8 cellular contexts compared by ENCODE assay signal in genomic region chr17:7204335-7204734, GRCh38. TPM values are rescaled to one million over a fixed set of nuclear protein-coding genes. Genes with fewer than 3 reads are reported as not detected.
DNase-seq lines count a peak whose midpoint lies in the region; ATAC-seq and TF ChIP-seq lines count a peak whose summit lies in the region.

No MANE protein-coding gene starts in this region.

- H3K27me3 Mint-ChIP-seq in T-helper 1 cell treated with Interleukin-12 subunit alpha and Interleukin-12 subunit beta and Interleukin-4 antibody, amounts not matched to agents 30 μg/mL and 1 μg/mL, for 36 hours (ENCODE audit: low read depth): no peaks in the 10 kb centered on the region

- H3K4me1 Mint-ChIP-seq in T-helper 1 cell treated with Interleukin-12 subunit alpha and Interleukin-12 subunit beta and Interleukin-4 antibody, amounts not matched to agents 30 μg/mL and 1 μg/mL, for 36 hours (ENCODE audit: low read depth): peaks cover 33% of the 10 kb centered on the region

- no peak for ATAC-seq in HG03460 (IDR thresholded peaks at IDR 0.05; ENCODE audit: unreplicated experiment)

- peak overlapping the region; percentile 64 for H3K4me3 ChIP-seq in GM12875 (ENCODE audit: low read depth, low read length)
- peak overlapping the region; percentile 62 for H3K4me3 ChIP-seq in fibroblast of villous mesenchyme (ENCODE audit: low read depth, low read length)
- H3K4me3 ChIP-seq in retinal pigment epithelial cell (ENCODE audit: low read length): peak overlapping the region; percentile 73
- H3K4me3 ChIP-seq in MG63: no peak overlapping the region

- peak overlapping the region; percentile 86 for H3K4me3 Mint-ChIP-seq in T-helper 1 cell treated with Interleukin-12 subunit alpha and Interleukin-12 subunit beta and Interleukin-4 antibody, amounts not matched to agents 30 μg/mL and 1 μg/mL, for 36 hours

- no peaks in the 10 kb centered on the region for H3K27me3 ChIP-seq in MG63

- no peaks in the 10 kb centered on the region for H3K9me3 Mint-ChIP-seq in T-helper 1 cell treated with Interleukin-12 subunit alpha and Interleukin-12 subunit beta and Interleukin-4 antibody, amounts not matched to agents 30 μg/mL and 1 μg/mL, for 36 hours

- H3K9me3 ChIP-seq in MG63: no peaks in the 10 kb centered on the region

- TF ChIP-seq CTCF in GM12875 (IDR thresholded peaks at IDR 0.05; ENCODE audit: borderline replicate concordance, insufficient read depth, low read depth, low read length): no peak
- TF ChIP-seq CTCF in fibroblast of villous mesenchyme (IDR thresholded peaks at IDR 0.05; ENCODE audit: insufficient read depth, low read depth, low read length): no peak
- no peak for TF ChIP-seq CTCF in retinal pigment epithelial cell (conservative IDR thresholded peaks at IDR 0.05; ENCODE audit: low read depth, low read length)

- peak overlapping the region; percentile 95 for H3K27ac Mint-ChIP-seq in T-helper 1 cell treated with Interleukin-12 subunit alpha and Interleukin-12 subunit beta and Interleukin-4 antibody, amounts not matched to agents 30 μg/mL and 1 μg/mL, for 36 hours

- DNase-seq in fibroblast of villous mesenchyme (ENCODE audit: low read depth): no peak
- no peak for DNase-seq in retinal pigment epithelial cell (ENCODE audit: low read depth)
- no peak for DNase-seq in activated CD8-positive, alpha-beta memory T cell treated with anti-CD3 and anti-CD28 coated beads, Interleukin-2, amount 50 U/mL, for 48 hours
- DNase-seq in iPS-NIHi7 (ENCODE audit: extremely low spot score): no peak
- DNase-seq in MG63: no peak

- peaks cover 9% of the 10 kb centered on the region for H3K36me3 Mint-ChIP-seq in T-helper 1 cell treated with Interleukin-12 subunit alpha and Interleukin-12 subunit beta and Interleukin-4 antibody, amounts not matched to agents 30 μg/mL and 1 μg/mL, for 36 hours (ENCODE audit: low read depth)

- no peaks in the 10 kb centered on the region for H3K36me3 ChIP-seq in MG63

RNA-seq across cellular contexts. Expression of gene DLG4, which starts 15.3 kb away (rescaled TPM):
- 10.6 and 14.2 TPM in 2 replicates for total RNA-seq in fibroblast of villous mesenchyme
- total RNA-seq in MG63 (2014; rRNA removed; shearing (Covaris generic); ENCODE audit: low replicate concordance): 7.5 and 15.3 TPM in 2 replicates

RNA-seq across cellular contexts. Expression of gene ACADVL, which starts 15.4 kb away (rescaled TPM):
- total RNA-seq in fibroblast of villous mesenchyme: 171 and 255 TPM in 2 replicates
- 240 and 427 TPM in 2 replicates for total RNA-seq in MG63 (2014; rRNA removed; shearing (Covaris generic); ENCODE audit: low replicate concordance)

RNA-seq across cellular contexts. Expression of gene ASGR1, which starts 25.2 kb away (rescaled TPM):
- 0.43 and 0.64 TPM in 2 replicates for total RNA-seq in fibroblast of villous mesenchyme
- 0.13 TPM in 1 of 2 replicates, not detected in the other for total RNA-seq in MG63 (2014; rRNA removed; shearing (Covaris generic); ENCODE audit: low replicate concordance)

RNA-seq across cellular contexts. Expression of gene DVL2, which starts 30.0 kb away (rescaled TPM):
- total RNA-seq in fibroblast of villous mesenchyme: 102 and 105 TPM in 2 replicates
- total RNA-seq in MG63 (2014; rRNA removed; shearing (Covaris generic); ENCODE audit: low replicate concordance): 11.5 and 26.2 TPM in 2 replicates

RNA-seq across cellular contexts. Expression of gene PHF23, which starts 34.9 kb away (rescaled TPM):
- 51.8 and 54.1 TPM in 2 replicates for total RNA-seq in fibroblast of villous mesenchyme
- 34.4 and 62.7 TPM in 2 replicates for total RNA-seq in MG63 (2014; rRNA removed; shearing (Covaris generic); ENCODE audit: low replicate concordance)
